In genomic region chr15:52622791-52623190, GRCh38 we compare ENCODE assay signal across 20 cellular contexts. TPM values are rescaled to one million over a fixed set of nuclear protein-coding genes. Genes with fewer than 3 reads are reported as not detected.
DNase-seq lines count a peak whose midpoint lies in the region; ATAC-seq, FAIRE-seq and TF ChIP-seq lines count a peak whose summit lies in the region.
"Had no signal": no experiment of that assay in that cellular context is flagged by ENCODE, and none has a peak within 500 bp of the region (broad histone marks: within the 10 kb centered on the region; RNA-seq: fewer than 3 reads in every experiment).

No MANE protein-coding gene starts in this region.

- ATAC-seq in activated B cell treated with CpG ODN at 0.5 μM for 24 hours (ENCODE audit: low read depth), result no peak
- peak in 2 of 4 donors; percentile 8 to 12 for ATAC-seq in psoas muscle
- no peak for ATAC-seq in HG02759 (IDR thresholded peaks at IDR 0.05; ENCODE audit: unreplicated experiment)
- ATAC-seq: CD8-positive, alpha-beta T cell had no signal

- H3K27me3 ChIP-seq in psoas muscle (ENCODE audit: insufficient read depth in 3 of 3, low read length in 2 of 3), result no peaks in the 10 kb centered on the region
- H3K27me3 ChIP-seq in subcutaneous abdominal adipose tissue (ENCODE audit: control insufficient read depth in 5 of 5, insufficient read depth in 4 of 5, low read length in 5 of 5), result no peaks in the 10 kb centered on the region
- H3K27me3 ChIP-seq in testis, result no peaks in the 10 kb centered on the region
- H3K27me3 ChIP-seq: BLaER1 had no signal

- no peaks in the 10 kb centered on the region for H3K4me1 ChIP-seq in HEK293 (ENCODE audit: control insufficient read depth, insufficient read depth, low read length)
- H3K4me1 ChIP-seq in psoas muscle, result peaks cover 26% of the 10 kb centered on the region
- peaks cover 0 to 24% (median 2%) of the 10 kb centered on the region in 5 donors for H3K4me1 ChIP-seq in subcutaneous abdominal adipose tissue (ENCODE audit: control insufficient read depth in 5 of 5, insufficient read depth in 5 of 5, low read length in 5 of 5)
- H3K4me1 ChIP-seq in testis, result peaks cover 6% of the 10 kb centered on the region
- H3K4me1 ChIP-seq: BLaER1, Caco-2, HAP-1 had no signal

- peaks cover 8% of the 10 kb centered on the region for H3K4me1 Mint-ChIP-seq in activated B cell treated with CpG ODN at 0.5 μM for 24 hours

- DNase-seq in activated B cell treated with CpG ODN at 0.5 μM for 24 hours (no peak), psoas muscle (no peak), frontal cortex (ENCODE audit: low spot score in 2 of 2) (no peak), testis (no peak)
- DNase-seq: Caco-2; CD4-positive, CD25-positive, alpha-beta regulatory T cell; CD8-positive, alpha-beta T cell; DMS153; DND-41; GOT3 had no signal

- POLR2A ChIA-PET in HEK293 (lab: Yijun Ruan, JAX), result no interaction called here
- POLR2A ChIA-PET in activated B cell treated with CpG ODN at 0.5 μM for 24 hours (lab: Charles Lee), result interaction anchor here (0.6 kb wide), 1 partner anchor 44 kb away, joined by 4 read pairs; no protein-coding TSS in a partner anchor

- H3K36me3 ChIP-seq in HEK293 (ENCODE audit: control insufficient read depth in 2 of 2, insufficient read depth in 1 of 2, low read length in 2 of 2), result peaks cover 0 to 3% of the 10 kb centered on the region in 2 experiments; a peak in 2 of 3 replicates
- H3K36me3 ChIP-seq in psoas muscle (ENCODE audit: insufficient read depth in 1 of 2, low read depth in 1 of 2), result peaks cover 3 to 83% of the 10 kb centered on the region in 2 donors
- peaks cover 10 to 59% (median 34%) of the 10 kb centered on the region in 5 donors for H3K36me3 ChIP-seq in subcutaneous abdominal adipose tissue (ENCODE audit: control insufficient read depth in 5 of 5, insufficient read depth in 5 of 5, low read length in 5 of 5)
- no peaks in the 10 kb centered on the region for H3K36me3 ChIP-seq in testis (ENCODE audit: low read depth, missing control alignments)
- H3K36me3 ChIP-seq: HAP-1 had no signal

- no peaks in the 10 kb centered on the region for H3K9me3 Mint-ChIP-seq in activated B cell treated with CpG ODN at 0.5 μM for 24 hours
- H3K9me3 Mint-ChIP-seq: CD4-positive, CD25-positive, alpha-beta regulatory T cell; CD8-positive, alpha-beta T cell had no signal

- H3K27ac Mint-ChIP-seq in activated B cell treated with CpG ODN at 0.5 μM for 24 hours, result peak overlapping the region; percentile 9
- H3K27ac Mint-ChIP-seq: B cell; CD8-positive, alpha-beta T cell had no signal

- H3K27ac ChIP-seq in HEK293 (ENCODE audit: extremely low read depth, low read depth, low read length) (no peak overlapping the region), psoas muscle (peak overlapping the region; percentile 9), subcutaneous abdominal adipose tissue (ENCODE audit: low read depth, low read length) (peak overlapping the region; percentile 2), testis (no peak overlapping the region)
- H3K27ac ChIP-seq: BLaER1, C4-2B had no signal

- no peak for TF ChIP-seq CTCF in HEK293 (tag by site-specific recombination; IDR thresholded peaks at IDR 0.05)
- no peak for TF ChIP-seq CTCF in activated B cell treated with CpG ODN at 0.5 μM for 24 hours (IDR thresholded peaks at IDR 0.05)
- no peak for TF ChIP-seq CTCF in psoas muscle (IDR thresholded peaks at IDR 0.05)
- no peak for TF ChIP-seq CTCF in testis (IDR thresholded peaks at IDR 0.05)

- 91 to 98% (median 92%) methylated on average over 4 of the region's 4 CpGs for WGBS in psoas muscle, 3 donors
- 82 to 83% methylated on average over 4 of the region's 4 CpGs for WGBS in testis, 2 donors

- H3K36me3 Mint-ChIP-seq in activated B cell treated with CpG ODN at 0.5 μM for 24 hours (ENCODE audit: low read depth), result peaks cover 78% of the 10 kb centered on the region

- H3K9me3 ChIP-seq in HEK293 (ENCODE audit: control insufficient read depth, insufficient read depth, low read depth, low read length) (no peaks in the 10 kb centered on the region), psoas muscle (no peaks in the 10 kb centered on the region), subcutaneous abdominal adipose tissue (ENCODE audit: control insufficient read depth in 5 of 5, low read length in 5 of 5) (no peaks in the 10 kb centered on the region), testis (no peaks in the 10 kb centered on the region)
- H3K9me3 ChIP-seq: BLaER1, Caco-2, HAP-1 had no signal

- no peak overlapping the region for H3K4me3 ChIP-seq in HEK293 (ENCODE audit: low read depth, low read length)
- H3K4me3 ChIP-seq in psoas muscle, result no peak overlapping the region
- no peak overlapping the region for H3K4me3 ChIP-seq in subcutaneous abdominal adipose tissue (ENCODE audit: low read depth in 1 of 5, low read length in 5 of 5)
- H3K4me3 ChIP-seq in testis, result no peak overlapping the region
- H3K4me3 ChIP-seq: BLaER1, HAP-1 had no signal

- intact Hi-C loops in activated B cell treated with CpG ODN at 0.5 μM for 24 hours (cut with micrococcal nuclease), result no loop called here
- intact Hi-C loops in psoas muscle (cut with DNase I), result loop anchor here in 1 of 2 donors (10.0 kb wide), 1 partner anchor 112 kb away; no protein-coding TSS in a partner anchor
- intact Hi-C loops in testis (cut with DNase I; ENCODE audit: low total_unique reads), result no loop called here

- no peak overlapping the region for H3K4me3 Mint-ChIP-seq in activated B cell treated with CpG ODN at 0.5 μM for 24 hours
- H3K4me3 Mint-ChIP-seq: B cell; CD4-positive, CD25-positive, alpha-beta regulatory T cell; CD8-positive, alpha-beta T cell had no signal

- TF ChIP-seq POLR2A in testis (IDR thresholded peaks at IDR 0.05), result no peak

- no peaks in the 10 kb centered on the region for H3K27me3 Mint-ChIP-seq in activated B cell treated with CpG ODN at 0.5 μM for 24 hours
- H3K27me3 Mint-ChIP-seq: B cell; CD4-positive, CD25-positive, alpha-beta regulatory T cell had no signal

- no peak for FAIRE-seq in frontal cortex (lab: Jason Lieb, UNC)
- FAIRE-seq: G401.6, GM12892, H54 had no signal

- no peak overlapping the region for H3K9ac ChIP-seq in subcutaneous abdominal adipose tissue (ENCODE audit: low read length in 5 of 5)
- H3K9ac ChIP-seq: BLaER1 had no signal

- CTCF ChIA-PET in HEK293 (lab: Yijun Ruan, JAX) (no interaction called here), activated B cell treated with CpG ODN at 0.5 μM for 24 hours (lab: Charles Lee) (no interaction called here)

TF ChIP-seq in HEK293, 187 proteins besides CTCF, POLR2A, EP300 and RAD21 (continues in another document):
- TF ChIP-seq ZNF311 (tag by site-specific recombination; IDR thresholded peaks at IDR 0.05; ENCODE audit: borderline replicate concordance) (no peak), ZBTB10 (tag by site-specific recombination; IDR thresholded peaks at IDR 0.05) (no peak), ZBTB11 (tag by site-specific recombination; conservative IDR thresholded peaks at IDR 0.05; ENCODE audit: low read depth) (peak; percentile 59)

RNA-seq across cellular contexts. Expression of gene ARPP19, which starts 54.0 kb away (rescaled TPM):
- total RNA-seq in activated B cell treated with CpG ODN at 0.5 μM for 24 hours (145 and 153 TPM in 2 replicates), psoas muscle (100 to 1,000 TPM; 161 to 372 (median 274) TPM), frontal cortex (195 TPM), testis (100 to 1,000 TPM; 114 to 139 TPM)
- polyA plus RNA-seq in psoas muscle (100 to 1,000 TPM; 134 to 374 (median 256) TPM), testis (ENCODE audit: insufficient read depth, low read depth, low replicate concordance) (162 TPM)

RNA-seq across cellular contexts. Expression of gene ATOSA, which starts 56.4 kb away (rescaled TPM):
- total RNA-seq in activated B cell treated with CpG ODN at 0.5 μM for 24 hours (73.8 and 96.8 TPM in 2 replicates), psoas muscle (10 to 100 TPM; 45.5 to 71.7 (median 57.6) TPM), frontal cortex (42.0 TPM), testis (100 to 1,000 TPM; 128 to 129 TPM)
- polyA plus RNA-seq in psoas muscle (100 to 1,000 TPM in 1 of 3 donors, 10 to 100 TPM in 1, 1 to 10 TPM in 1; 9.8 to 129 (median 67.6) TPM), testis (ENCODE audit: insufficient read depth, low read depth, low replicate concordance) (37.9 TPM)

Comparison
In these comparisons a context has a peak if more than half of its experiments do, and no peak if none do; other contexts are left out.
1. H3K27ac ChIP-seq: peak in psoas muscle (single experiment) and subcutaneous abdominal adipose tissue (single experiment); none in HEK293 (single experiment) and testis (0 of 2).